In genomic region chr22:46339956-46340355, GRCh38 we compare ENCODE assay signal across 19 cellular contexts. TPM values are rescaled to one million over a fixed set of nuclear protein-coding genes. Genes with fewer than 3 reads are reported as not detected.
DNase-seq lines count a peak whose midpoint lies in the region; ATAC-seq, FAIRE-seq and TF ChIP-seq lines count a peak whose summit lies in the region.
"Had no signal": no experiment of that assay in that cellular context is flagged by ENCODE, and none has a peak within 500 bp of the region (broad histone marks: within the 10 kb centered on the region; RNA-seq: fewer than 3 reads in every experiment).

No MANE protein-coding gene starts in this region.

- H3K27me3 ChIP-seq in heart right ventricle (no peaks in the 10 kb centered on the region), spleen (replicated peaks in 1 of 7) (no peaks in the 10 kb centered on the region)
- H3K27me3 ChIP-seq: BE2C had no signal

- peaks cover 0 to 77% (median 19%) of the 10 kb centered on the region in 9 donors for H3K36me3 ChIP-seq in heart right ventricle
- peaks cover 25 to 44% of the 10 kb centered on the region in 2 donors for H3K36me3 ChIP-seq in kidney (ENCODE audit: control insufficient read depth in 1 of 2, insufficient read depth in 2 of 2, low read length in 2 of 2)
- peaks cover 0 to 76% (median 69%) of the 10 kb centered on the region in 6 donors for H3K36me3 ChIP-seq in spleen

- H3K27ac ChIP-seq in heart right ventricle (no peak overlapping the region), kidney (ENCODE audit: low read depth in 2 of 2, low read length in 2 of 2) (no peak overlapping the region), spleen (no peak overlapping the region)
- H3K27ac ChIP-seq: A549, C4-2B, HL-60 had no signal

- no peak for FAIRE-seq in kidney (lab: Jason Lieb, UNC)
- FAIRE-seq: A549, GM19239, H54 had no signal

- TF ChIP-seq CTCF in heart right ventricle (IDR thresholded peaks at IDR 0.05) (no peak), kidney (IDR thresholded peaks at IDR 0.05; ENCODE audit: borderline replicate concordance, extremely low read depth, insufficient read depth) (no peak), spleen (IDR thresholded peaks at IDR 0.05 in 8 of 11, conservative IDR thresholded peaks at IDR 0.05 in 3 of 11) (no peak)

- peaks cover 14% of the 10 kb centered on the region for H3K36me3 Mint-ChIP-seq in T-helper 17 cell (ENCODE audit: low read depth)

- WGBS in heart right ventricle, 2 donors, result 93 to 96% methylated on average over 5 of the region's 5 CpGs
- WGBS in spleen, 5 donors, result 92 to 96% (median 95%) methylated on average over 5 of the region's 5 CpGs

- intact Hi-C loops in Right ventricle myocardium inferior (cut with DNase I), result no loop called here
- intact Hi-C loops in heart right ventricle (cut with DNase I), result no loop called here
- intact Hi-C loops in kidney (cut with DNase I), result no loop called here
- intact Hi-C loops in spleen (cut with DNase I; ENCODE audit: low total_unique reads), result no loop called here

- H3K27ac Mint-ChIP-seq in T-helper 17 cell, result peak overlapping the region; percentile 66

- TF ChIP-seq POLR2A in spleen (IDR thresholded peaks at IDR 0.05), result no peak

- peak; percentile 39 for DNase-seq in Right ventricle myocardium inferior (ENCODE audit: missing footprints)
- DNase-seq in heart right ventricle, result no peak
- DNase-seq in T-helper 17 cell, result no peak
- peak; percentile 46 for DNase-seq in kidney
- peak; percentile 37 for DNase-seq in spleen
- no peak for DNase-seq in NCI-H2196 (lab: John Stamatoyannopoulos, UW; ENCODE audit: unreplicated experiment)
- no peak for DNase-seq in NCI-H524 treated with DMSO at 0.1 percent for 48 hours (lab: John Stamatoyannopoulos, UW)
- DNase-seq in NCI-H748 (lab: John Stamatoyannopoulos, UW; ENCODE audit: unreplicated experiment), result no peak
- DNase-seq: BE2C, Caco-2, DMS53, GF-D8 had no signal

- no peak overlapping the region for H3K9ac ChIP-seq in kidney (ENCODE audit: low read length in 2 of 2)

- H3K9me3 ChIP-seq in heart right ventricle (no peaks in the 10 kb centered on the region), T-helper 17 cell (ENCODE audit: control insufficient read depth, low read length, poor library complexity, severe bottlenecking) (no peaks in the 10 kb centered on the region), kidney (ENCODE audit: control insufficient read depth in 1 of 2, low read length in 2 of 2) (no peaks in the 10 kb centered on the region), spleen (no peaks in the 10 kb centered on the region)
- H3K9me3 ChIP-seq: A549, BE2C, Caco-2 had no signal

- ATAC-seq in Right ventricle myocardium inferior (no peak), heart right ventricle (no peak), T-helper 17 cell (no peak)
- ATAC-seq: A549, HCT116 had no signal

- H3K4me3 ChIP-seq in heart right ventricle (no peak overlapping the region), kidney (ENCODE audit: low read length in 2 of 2) (no peak overlapping the region), spleen (no peak overlapping the region)
- H3K4me3 ChIP-seq: A549 had no signal

- no peaks in the 10 kb centered on the region for H3K27me3 Mint-ChIP-seq in T-helper 17 cell
- H3K27me3 Mint-ChIP-seq: CD8-positive, alpha-beta memory T cell had no signal

- peaks cover 31% of the 10 kb centered on the region for H3K4me1 Mint-ChIP-seq in T-helper 17 cell

- no peak overlapping the region for H3K4me3 Mint-ChIP-seq in T-helper 17 cell

- peaks cover 6 to 32% (median 17%) of the 10 kb centered on the region in 9 donors for H3K4me1 ChIP-seq in heart right ventricle
- peaks cover 4 to 15% of the 10 kb centered on the region in 2 donors for H3K4me1 ChIP-seq in kidney (ENCODE audit: control insufficient read depth in 1 of 2, insufficient read depth in 1 of 2, low read depth in 1 of 2, low read length in 2 of 2)
- H3K4me1 ChIP-seq in spleen, result peaks cover 10 to 35% (median 19%) of the 10 kb centered on the region in 6 donors
- H3K4me1 ChIP-seq: BE2C, Caco-2 had no signal

RNA-seq across cellular contexts. Expression of gene TRMU, which starts 4.4 kb away (rescaled TPM):
- total RNA-seq in Right ventricle myocardium inferior, result 42.2 TPM
- 10 to 100 TPM; 22.1 to 54.1 (median 26.5) TPM for total RNA-seq in heart right ventricle
- polyA plus RNA-seq in heart right ventricle, result 10 to 100 TPM; 44.0 to 80.5 TPM
- total RNA-seq in T-helper 17 cell, result 10 to 100 TPM; 47.5 to 54.8 TPM
- 40.5 TPM for total RNA-seq in kidney
- polyA plus RNA-seq in kidney (ENCODE audit: insufficient read depth, low read depth, low replicate concordance), result 41.1 TPM
- total RNA-seq in spleen, result 10 to 100 TPM; 43.1 to 59.6 (median 49.8) TPM
- 10 to 100 TPM; 23.7 to 32.4 (median 25.0) TPM for polyA plus RNA-seq in spleen

RNA-seq across cellular contexts. Expression of gene GTSE1, which starts 43.3 kb away (rescaled TPM):
- total RNA-seq in Right ventricle myocardium inferior (0.92 TPM), heart right ventricle (1 to 10 TPM in 2 of 10 donors, under 1 TPM in 8; 0.17 to 4.7 (median 0.37) TPM), T-helper 17 cell (under 1 TPM; 0.25 to 0.57 TPM), kidney (0.94 TPM), spleen (1 to 10 TPM; 1.3 to 5.2 (median 3.2) TPM)
- polyA plus RNA-seq in heart right ventricle (under 1 TPM; 0.29 to 0.33 TPM), kidney (ENCODE audit: insufficient read depth, low read depth, low replicate concordance) (0.41 TPM), spleen (1 to 10 TPM; 1.3 to 4.9 (median 2.8) TPM)

Comparison
In these comparisons a context has a peak if more than half of its experiments do, and no peak if none do; other contexts are left out.
1. DNase-seq: peak in Right ventricle myocardium inferior (single experiment), kidney (single experiment) and spleen (single experiment); none in heart right ventricle (0 of 2), T-helper 17 cell (0 of 3), NCI-H2196 (single experiment), NCI-H524 treated with DMSO at 0.1 percent for 48 hours (single experiment) and NCI-H748 (single experiment).